ENCODE assay signal across 9 cellular contexts in the genomic region with DNA sequence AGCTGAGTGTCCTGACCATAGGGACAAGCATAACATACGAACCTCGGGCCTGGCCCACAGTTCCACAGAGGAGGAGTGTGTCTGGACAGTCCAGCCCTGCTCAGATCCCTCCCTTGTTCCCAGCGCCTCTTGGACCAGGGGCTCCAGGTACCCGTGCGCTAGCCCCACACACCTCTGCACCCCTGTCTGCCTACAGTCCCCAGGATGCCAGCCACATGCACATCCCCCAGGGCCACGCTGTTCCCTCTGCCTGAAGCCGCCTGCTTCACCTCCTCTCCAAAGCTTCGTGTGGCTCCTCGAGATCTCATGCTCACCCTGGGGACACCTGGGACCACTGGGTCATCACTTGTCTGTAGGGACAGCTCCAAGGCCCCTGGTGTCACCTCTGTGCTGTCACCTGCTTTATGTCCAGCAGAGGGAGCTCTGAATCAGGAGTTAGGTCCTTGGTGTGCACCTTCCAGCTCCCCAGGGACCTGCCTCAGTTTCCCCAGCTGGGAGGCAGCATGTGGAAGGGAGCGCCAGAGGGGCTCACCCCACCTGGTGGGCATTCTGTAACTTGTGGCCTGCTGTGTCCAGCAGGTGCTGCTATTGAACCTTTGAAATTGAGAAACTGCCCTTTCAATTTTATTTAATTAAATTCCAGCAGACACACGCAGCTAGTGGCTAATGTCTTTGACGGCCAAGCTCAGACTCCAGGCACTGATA. TPM values are rescaled to one million over a fixed set of nuclear protein-coding genes. Genes with fewer than 3 reads are reported as not detected.
DNase-seq lines count a peak whose midpoint lies in the region; ATAC-seq and TF ChIP-seq lines count a peak whose summit lies in the region.
"Had no signal": no experiment of that assay in that cellular context is flagged by ENCODE, and none has a peak within 500 bp of the region (broad histone marks: within the 10 kb centered on the region; RNA-seq: fewer than 3 reads in every experiment).

No MANE protein-coding gene starts in this region.

- H3K4me1 ChIP-seq in PC-9 (replicated peaks; ENCODE audit: insufficient read depth) (peaks cover 44% of the 10 kb centered on the region), heart right ventricle (peaks cover 0 to 12% (median 6%) of the 10 kb centered on the region in 9 donors)

- H3K27ac ChIP-seq in 22Rv1, result no peak overlapping the region
- no peak overlapping the region for H3K27ac ChIP-seq in PC-9
- H3K27ac ChIP-seq in heart right ventricle, result no peak overlapping the region

- TF ChIP-seq CTCF in 22Rv1 (IDR thresholded peaks at IDR 0.05), result peak; percentile 85
- peak; percentile 79 for TF ChIP-seq CTCF in GM10266 (IDR thresholded peaks at IDR 0.05; ENCODE audit: control insufficient read depth, insufficient read depth, low read depth, missing control alignments)
- TF ChIP-seq CTCF in PC-9 (conservative IDR thresholded peaks at IDR 0.05), result peak; percentile 99
- TF ChIP-seq CTCF in heart right ventricle (IDR thresholded peaks at IDR 0.05), result peak; percentile 11 to 76 (median 66)

- peak in 4 of 8 donors; percentile 14 to 40 (median 37) for ATAC-seq in heart right ventricle
- no peak for ATAC-seq in HG03139 (IDR thresholded peaks at IDR 0.05; ENCODE audit: unreplicated experiment)

- WGBS in heart right ventricle, 2 donors, result 42 to 48% methylated on average over 12 of the region's 12 CpGs

- H3F3A ChIP-seq in PC-9 (ENCODE audit: insufficient read depth, low read depth), result peaks cover 33% of the 10 kb centered on the region

- H3K4me3 ChIP-seq in PC-9, result no peak overlapping the region
- no peak overlapping the region for H3K4me3 ChIP-seq in heart right ventricle

- intact Hi-C loops in PC-9 (cut with micrococcal nuclease; ENCODE audit: unreplicated experiment), result loop anchor here (5.0 kb wide), 1 partner anchor 69 kb away; the partner anchor contains the start of gene COL20A1
- intact Hi-C loops in heart right ventricle (cut with DNase I), result no loop called here

- 0 out of 2 replicates have a peak overlapping the region, but pooled peaks have one; percentile 3 for H3K4me2 ChIP-seq in PC-9

- no peaks in the 10 kb centered on the region for H3K9me3 ChIP-seq in PC-9 (ENCODE audit: insufficient read depth, low read depth)
- no peaks in the 10 kb centered on the region for H3K9me3 ChIP-seq in heart right ventricle

- 0 out of 2 replicates have a peak, but pooled peaks cover 4% of the 10 kb centered on the region for H4K20me1 ChIP-seq in PC-9 (ENCODE audit: insufficient read depth)

- no TSS peak for BruUV-seq in PC-9 (replicated peaks; lab: Mats Ljungman, UMichigan)

- H2AFZ ChIP-seq in PC-9, result no peak overlapping the region

- POLR2A ChIA-PET in PC-9 (lab: Charles Lee; ENCODE audit: unreplicated experiment), result interaction anchor here (0.7 to 1.0 kb wide), 2 partner anchors 10 to 12 kb away, joined by 5 to 11 read pairs; no protein-coding TSS in a partner anchor

- H3K36me3 ChIP-seq in PC-9 (ENCODE audit: low read depth) (no peaks in the 10 kb centered on the region), heart right ventricle (no peaks in the 10 kb centered on the region)

- CTCF ChIA-PET in PC-9 (lab: Charles Lee), result interaction anchor here (0.8 to 2.3 kb wide), 11 partner anchors 9 to 429 kb away, joined by 3 to 13 read pairs (median 7); partner anchors contain the start of gene ARFGAP1

- no peaks in the 10 kb centered on the region for H3K79me2 ChIP-seq in PC-9 (ENCODE audit: low read depth)

- DNase-seq in GM10266 (ENCODE audit: extremely low spot score) (peak; percentile 68), PC-9 (peak in 1 of 2 experiments; percentile 51), heart right ventricle (no peak), mesenteric fat pad (ENCODE audit: low spot score) (no peak)
- peak; percentile 23 for DNase-seq in activated gamma-delta T cell treated with anti-CD3 and anti-CD28 coated beads, Interleukin-2, amount 50 U/mL, for 16 hours (ENCODE audit: low read depth)
- DNase-seq in stimulated activated CD4-positive, alpha-beta T cell treated with anti-CD3 and anti-CD28 coated beads, Interleukin-1b, Interleukin-23, amount 100 ng/mL, for 24 hours (ENCODE audit: low read depth in 4 of 4, low spot score in 1 of 4), result peak in 3 of 4 experiments; percentile 12 to 19 (median 16)

- no peaks in the 10 kb centered on the region for H3K9me2 ChIP-seq in PC-9 (ENCODE audit: insufficient read depth)

- H3K27me3 ChIP-seq in PC-9 (ENCODE audit: insufficient read depth, low read depth) (peaks cover 17% of the 10 kb centered on the region), heart right ventricle (peaks cover 0 to 11% (median under 1%) of the 10 kb centered on the region in 7 donors)

RNA-seq across cellular contexts. Expression of gene YTHDF1, which starts 7.3 kb away (rescaled TPM):
- total RNA-seq in PC-9 (2021), result 34.5 and 42.6 TPM in 2 replicates
- 10 to 100 TPM; 18.3 to 31.6 (median 21.7) TPM for total RNA-seq in heart right ventricle
- 10 to 100 TPM; 15.3 to 19.8 TPM for polyA plus RNA-seq in heart right ventricle
- 33.6 TPM for total RNA-seq in mesenteric fat pad

RNA-seq across cellular contexts. Expression of gene BIRC7, which starts 12.4 kb away (rescaled TPM):
- total RNA-seq in PC-9 (2021) (0.58 TPM in 1 of 2 replicates, not detected in the other), heart right ventricle (1 to 10 TPM in 1 of 10 donors, under 1 TPM in 4, not detected in 5; 0.21 to 2.1 (median 0.37) TPM), mesenteric fat pad (0.35 TPM)
- not detected for polyA plus RNA-seq in heart right ventricle
- total RNA-seq: dermis microvascular lymphatic vessel endothelial cell had no signal

RNA-seq across cellular contexts. Expression of gene NKAIN4, which starts 31.0 kb away (rescaled TPM):
- total RNA-seq in PC-9 (2021) (not detected in 2 replicates), heart right ventricle (not detected), mesenteric fat pad (not detected)
- polyA plus RNA-seq in heart right ventricle, result under 1 TPM in 1 of 2 donors, not detected in 1; 0.04 TPM
- total RNA-seq: dermis microvascular lymphatic vessel endothelial cell had no signal

RNA-seq across cellular contexts. Expression of gene ARFGAP1, which starts 49.3 kb away (rescaled TPM):
- total RNA-seq in PC-9 (2021), result 89.0 and 101 TPM in 2 replicates
- 10 to 100 TPM; 20.4 to 40.4 (median 28.4) TPM for total RNA-seq in heart right ventricle
- 10 to 100 TPM; 46.2 to 72.6 TPM for polyA plus RNA-seq in heart right ventricle
- total RNA-seq in mesenteric fat pad, result 60.8 TPM

Comparison
In these comparisons a context has a peak if more than half of its experiments do, and no peak if none do; other contexts are left out.
1. DNase-seq: peak in GM10266 (single experiment), activated gamma-delta T cell treated with anti-CD3 and anti-CD28 coated beads, Interleukin-2, amount 50 U/mL, for 16 hours (single experiment) and stimulated activated CD4-positive, alpha-beta T cell treated with anti-CD3 and anti-CD28 coated beads, Interleukin-1b, Interleukin-23, amount 100 ng/mL, for 24 hours (3 of 4); none in heart right ventricle (0 of 2) and mesenteric fat pad (single experiment).
2. Peak in every context shown above with its lines, with median percentiles within 50 percentile points of each other: CTCF ChIP-seq.